9 cellular contexts compared by ENCODE assay signal in genomic region chr14:66403183-66403582, GRCh38.
DNase-seq lines count a peak whose midpoint lies in the region; ATAC-seq and TF ChIP-seq lines count a peak whose summit lies in the region.
"Had no signal": no experiment of that assay in that cellular context is flagged by ENCODE, and none has a peak within 500 bp of the region (broad histone marks: within the 10 kb centered on the region; RNA-seq: fewer than 3 reads in every experiment).

No MANE protein-coding gene starts in this region.

- H3K4me3 ChIP-seq in DND-41 (ENCODE audit: low read depth in 1 of 2, low read length in 2 of 2), result no peak overlapping the region
- no peak overlapping the region for H3K4me3 ChIP-seq in HEK293 (ENCODE audit: low read depth, low read length)
- peak overlapping the region; percentile 64 for H3K4me3 ChIP-seq in OCI-LY3 (ENCODE audit: low read length)
- no peak overlapping the region for H3K4me3 ChIP-seq in coronary artery
- H3K4me3 ChIP-seq: SJCRH30 had no signal

- TF ChIP-seq CTCF in DND-41 (IDR thresholded peaks at IDR 0.05; ENCODE audit: borderline replicate concordance, extremely low read depth, low read length, poor library complexity, severe bottlenecking) (peak; percentile 50), HEK293 (tag by site-specific recombination; IDR thresholded peaks at IDR 0.05) (no peak), OCI-LY3 (IDR thresholded peaks at IDR 0.05; ENCODE audit: low read depth, low read length) (peak; percentile 65), coronary artery (IDR thresholded peaks at IDR 0.05) (no peak)

- H4K20me1 ChIP-seq in DND-41 (ENCODE audit: insufficient read depth, low read length) (no peaks in the 10 kb centered on the region), OCI-LY3 (ENCODE audit: insufficient read depth, low read length) (no peaks in the 10 kb centered on the region)

- CTCF ChIA-PET in HEK293 (lab: Yijun Ruan, JAX), result interaction anchor here (0.6 to 5.6 kb wide), 15 partner anchors 8 to 1228 kb away, joined by 3 to 38 read pairs (median 4); no protein-coding TSS in a partner anchor

- no peaks in the 10 kb centered on the region for H3K9me3 Mint-ChIP-seq in stimulated activated memory B cell treated with anti-CD40 and anti-IgM and Interleukin-4, amounts not matched to agents 10 μg/mL and 1 μg/mL and 100 μg/mL, for 72 hours

- H3K27me3 Mint-ChIP-seq in stimulated activated memory B cell treated with anti-CD40 and anti-IgM and Interleukin-4, amounts not matched to agents 10 μg/mL and 1 μg/mL and 100 μg/mL, for 72 hours, result no peaks in the 10 kb centered on the region

- POLR2A ChIA-PET in HEK293 (lab: Yijun Ruan, JAX), result interaction anchor here (0.6 kb wide), 1 partner anchor 359 kb away, joined by 5 read pairs; no protein-coding TSS in a partner anchor

- H3K4me1 Mint-ChIP-seq in stimulated activated memory B cell treated with anti-CD40 and anti-IgM and Interleukin-4, amounts not matched to agents 10 μg/mL and 1 μg/mL and 100 μg/mL, for 72 hours, result no peaks in the 10 kb centered on the region

- DNase-seq in DND-41 (no peak), fibroblast of gingiva (ENCODE audit: low read depth) (peak; percentile 21), coronary artery (ENCODE audit: low spot score) (no peak)
- no peak for DNase-seq in activated CD4-positive, alpha-beta T cell treated with anti-CD3 and anti-CD28 coated beads for 48 hours
- no peak for DNase-seq in activated T-cell treated with anti-CD3 and anti-CD28 coated beads, Interleukin-2, amount 50 U/mL, for 1 hour

- no peaks in the 10 kb centered on the region for H3K36me3 ChIP-seq in DND-41 (ENCODE audit: insufficient read depth, low read length)
- no peaks in the 10 kb centered on the region for H3K36me3 ChIP-seq in HEK293 (ENCODE audit: control insufficient read depth in 2 of 2, insufficient read depth in 1 of 2, low read length in 2 of 2)
- H3K36me3 ChIP-seq in OCI-LY3 (replicated peaks; ENCODE audit: low read depth, low read length), result no peaks in the 10 kb centered on the region
- H3K36me3 ChIP-seq: SJCRH30 had no signal

- H3K4me3 Mint-ChIP-seq in stimulated activated memory B cell treated with anti-CD40 and anti-IgM and Interleukin-4, amounts not matched to agents 10 μg/mL and 1 μg/mL and 100 μg/mL, for 72 hours, result no peak overlapping the region

- H3K27ac ChIP-seq in DND-41 (ENCODE audit: low read length) (no peak overlapping the region), HEK293 (ENCODE audit: extremely low read depth, low read depth, low read length) (no peak overlapping the region), OCI-LY3 (ENCODE audit: low read length) (no peak overlapping the region), coronary artery (no peak overlapping the region)
- H3K27ac ChIP-seq: SJCRH30 had no signal

- no peaks in the 10 kb centered on the region for H3K36me3 Mint-ChIP-seq in stimulated activated memory B cell treated with anti-CD40 and anti-IgM and Interleukin-4, amounts not matched to agents 10 μg/mL and 1 μg/mL and 100 μg/mL, for 72 hours

- H3K27me3 ChIP-seq in DND-41 (ENCODE audit: insufficient read depth, low read length, poor library complexity), result no peaks in the 10 kb centered on the region
- H3K27me3 ChIP-seq in OCI-LY3 (ENCODE audit: low read depth, low read length), result 0 out of 2 replicates have a peak, but pooled peaks cover 3% of the 10 kb centered on the region
- H3K27me3 ChIP-seq: SJCRH30 had no signal

- ATAC-seq in DND-41 (ENCODE audit: insufficient read depth, low read depth), result peak; percentile 73
- ATAC-seq in stimulated activated memory B cell treated with anti-CD40 and anti-IgM and Interleukin-4, amounts not matched to agents 10 μg/mL and 1 μg/mL and 100 μg/mL, for 72 hours, result peak; percentile 61

- no peak overlapping the region for H3K27ac Mint-ChIP-seq in stimulated activated memory B cell treated with anti-CD40 and anti-IgM and Interleukin-4, amounts not matched to agents 10 μg/mL and 1 μg/mL and 100 μg/mL, for 72 hours

- H3K9me3 ChIP-seq in DND-41 (ENCODE audit: insufficient read depth, low read length, severe bottlenecking), result no peaks in the 10 kb centered on the region
- no peaks in the 10 kb centered on the region for H3K9me3 ChIP-seq in HEK293 (ENCODE audit: control insufficient read depth, insufficient read depth, low read depth, low read length)
- H3K9me3 ChIP-seq in OCI-LY3 (ENCODE audit: insufficient read depth, low read length), result no peaks in the 10 kb centered on the region
- H3K9me3 ChIP-seq: SJCRH30 had no signal

- H3K4me2 ChIP-seq in DND-41 (ENCODE audit: insufficient read depth, low read length) (no peak overlapping the region), OCI-LY3 (ENCODE audit: low read length) (peak overlapping the region; percentile 70)

- no peak overlapping the region for H3K9ac ChIP-seq in DND-41 (ENCODE audit: low read depth, low read length)
- H3K9ac ChIP-seq in OCI-LY3 (ENCODE audit: low read length), result peak overlapping the region; percentile 8; the same call in 1 of the 2 replicates

- H3K4me1 ChIP-seq in DND-41 (ENCODE audit: insufficient read depth, low read length), result no peaks in the 10 kb centered on the region
- H3K4me1 ChIP-seq in HEK293 (ENCODE audit: control insufficient read depth, insufficient read depth, low read length), result no peaks in the 10 kb centered on the region
- H3K4me1 ChIP-seq in OCI-LY3 (ENCODE audit: low read length), result peaks cover 19% of the 10 kb centered on the region
- H3K4me1 ChIP-seq: SJCRH30 had no signal

- no peak overlapping the region for H2AFZ ChIP-seq in DND-41 (ENCODE audit: low read depth, low read length)
- peak overlapping the region; percentile 69 for H2AFZ ChIP-seq in OCI-LY3 (ENCODE audit: low read depth, low read length)

- H3K79me2 ChIP-seq in DND-41 (ENCODE audit: insufficient read depth, low read length) (no peaks in the 10 kb centered on the region), OCI-LY3 (ENCODE audit: low read length) (no peaks in the 10 kb centered on the region)

TF ChIP-seq in HEK293, 187 proteins besides CTCF, POLR2A, EP300 and RAD21:
- no peak for TF ChIP-seq ZNF248 (tag by site-specific recombination; IDR thresholded peaks at IDR 0.05)
- TF ChIP-seq ZNF23 (tag by site-specific recombination; IDR thresholded peaks at IDR 0.05; ENCODE audit: borderline replicate concordance), result no peak
- TF ChIP-seq ZNF654 (tag by site-specific recombination; IDR thresholded peaks at IDR 0.05; ENCODE audit: low read depth), result peak; percentile 14; the same call in 1 of the 2 replicates
- TF ChIP-seq, protein P1, sequence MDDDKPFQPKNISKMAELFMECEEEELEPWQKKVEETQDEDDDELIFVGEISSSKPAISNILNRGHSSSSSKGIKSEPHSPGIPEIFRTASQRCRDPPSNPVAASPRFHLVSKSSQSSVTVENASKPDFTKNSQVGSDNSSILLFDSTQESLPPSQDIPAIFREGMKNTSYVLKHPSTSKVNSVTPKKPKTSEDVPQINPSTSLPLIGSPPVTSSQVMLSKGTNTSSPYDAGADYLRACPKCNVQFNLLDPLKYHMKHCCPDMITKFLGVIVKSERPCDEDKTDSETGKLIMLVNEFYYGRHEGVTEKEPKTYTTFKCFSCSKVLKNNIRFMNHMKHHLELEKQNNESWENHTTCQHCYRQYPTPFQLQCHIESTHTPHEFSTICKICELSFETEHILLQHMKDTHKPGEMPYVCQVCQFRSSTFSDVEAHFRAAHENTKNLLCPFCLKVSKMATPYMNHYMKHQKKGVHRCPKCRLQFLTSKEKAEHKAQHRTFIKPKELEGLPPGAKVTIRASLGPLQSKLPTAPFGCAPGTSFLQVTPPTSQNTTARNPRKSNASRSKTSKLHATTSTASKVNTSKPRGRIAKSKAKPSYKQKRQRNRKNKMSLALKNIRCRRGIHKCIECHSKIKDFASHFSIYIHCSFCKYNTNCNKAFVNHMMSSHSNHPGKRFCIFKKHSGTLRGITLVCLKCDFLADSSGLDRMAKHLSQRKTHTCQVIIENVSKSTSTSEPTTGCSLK (tag by site-specific recombination; IDR thresholded peaks at IDR 0.05), result no peak
- no peak for TF ChIP-seq KLF1 (tag by site-specific recombination; IDR thresholded peaks at IDR 0.05)
- TF ChIP-seq ZBTB20 (tag by site-specific recombination; IDR thresholded peaks at IDR 0.05), result no peak
- no peak for TF ChIP-seq ZNF157 (tag by site-specific recombination; IDR thresholded peaks at IDR 0.05)

Comparison
In these comparisons a context has a peak if more than half of its experiments do, and no peak if none do; other contexts are left out.
1. CTCF ChIP-seq: peak in DND-41 (single experiment) and OCI-LY3 (single experiment); none in HEK293 (single experiment) and coronary artery (single experiment).